Comparison of ENCODE assay signal across 12 cellular contexts in the genomic region with DNA sequence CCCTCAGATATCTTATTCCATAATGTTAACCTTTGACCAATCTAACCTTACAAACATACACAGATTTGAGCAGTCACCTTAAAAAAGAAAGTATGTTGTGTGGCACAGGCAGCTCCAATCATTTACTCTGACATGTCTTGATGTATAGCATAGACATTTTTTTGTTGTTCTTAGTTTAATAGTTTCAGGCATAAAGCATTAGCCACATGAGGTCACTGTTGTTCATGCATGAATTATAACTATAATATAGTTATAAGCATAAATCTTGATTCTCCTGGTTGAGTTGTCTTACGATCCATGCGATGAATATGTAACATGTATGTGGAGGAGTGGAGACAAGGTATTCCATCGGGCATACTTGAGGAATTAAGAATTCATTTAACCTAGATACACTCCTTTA. TPM values are rescaled to one million over a fixed set of nuclear protein-coding genes. Genes with fewer than 3 reads are reported as not detected.
DNase-seq lines count a peak whose midpoint lies in the region; ATAC-seq, FAIRE-seq and TF ChIP-seq lines count a peak whose summit lies in the region.
"Had no signal": no experiment of that assay in that cellular context is flagged by ENCODE, and none has a peak within 500 bp of the region (broad histone marks: within the 10 kb centered on the region; RNA-seq: fewer than 3 reads in every experiment).

No MANE protein-coding gene starts in this region.

- H3K4me3 Mint-ChIP-seq in chondrocyte (ENCODE audit: unreplicated experiment): no peak overlapping the region
- H3K4me3 Mint-ChIP-seq: CD8-positive, alpha-beta T cell had no signal

- intact Hi-C loops in left ventricle myocardium inferior (cut with micrococcal nuclease) (no loop called here), left cardiac atrium (cut with DNase I) (loop anchor here in 1 of 2 donors (5.0 to 10.0 kb wide), 2 partner anchors 1020 to 1077 kb away; no protein-coding TSS in a partner anchor), tibial artery (cut with DNase I; ENCODE audit: low total_unique reads) (no loop called here), pancreas (cut with DNase I) (no loop called here)

- FAIRE-seq in pancreas (lab: Jason Lieb, UNC): no peak

- no peaks in the 10 kb centered on the region for H3K36me3 Mint-ChIP-seq in chondrocyte (ENCODE audit: low read depth)
- H3K36me3 Mint-ChIP-seq: CD8-positive, alpha-beta T cell had no signal

- no peaks in the 10 kb centered on the region for H3K4me1 Mint-ChIP-seq in chondrocyte (ENCODE audit: low read depth)

- H3K27me3 ChIP-seq in left ventricle myocardium inferior (ENCODE audit: low read depth) (peaks cover 3% of the 10 kb centered on the region), tibial artery (no peaks in the 10 kb centered on the region), pancreas (no peaks in the 10 kb centered on the region)

- H3K4me1 ChIP-seq in left ventricle myocardium inferior (no peaks in the 10 kb centered on the region), tibial artery (no peaks in the 10 kb centered on the region), pancreas (no peaks in the 10 kb centered on the region)
- H3K4me1 ChIP-seq: heart right ventricle had no signal

- DNase-seq in left ventricle myocardium inferior (no peak), left cardiac atrium (no peak), NCI-H446 (lab: John Stamatoyannopoulos, UW) (peak; percentile 0 to 13), chondrocyte (ENCODE audit: low spot score) (no peak), superior temporal gyrus (ENCODE audit: extremely low spot score) (peak; percentile 79), tibial artery (no peak), pancreas (no peak)
- no peak for DNase-seq in central memory CD4-positive, alpha-beta T cell
- DNase-seq: activated CD4-positive, alpha-beta T cell treated with anti-CD3 and anti-CD28 coated beads for 4 hours; CD8-positive, alpha-beta T cell; heart right ventricle; MV-4-11 had no signal

- no peaks in the 10 kb centered on the region for H3K36me3 ChIP-seq in left ventricle myocardium inferior
- no peaks in the 10 kb centered on the region for H3K36me3 ChIP-seq in tibial artery
- no peaks in the 10 kb centered on the region for H3K36me3 ChIP-seq in pancreas
- H3K36me3 ChIP-seq: heart right ventricle had no signal

- H3K27me3 Mint-ChIP-seq in chondrocyte (ENCODE audit: low read depth): peaks cover 17% of the 10 kb centered on the region

- 42 to 68% methylated on average over 3 of the region's 3 CpGs for WGBS in pancreas, 2 donors

- ATAC-seq in left cardiac atrium (no peak), pancreas (no peak)
- ATAC-seq: CD8-positive, alpha-beta T cell; heart right ventricle had no signal

- H3K9me3 ChIP-seq in left ventricle myocardium inferior (replicated peaks) (no peaks in the 10 kb centered on the region), tibial artery (no peaks in the 10 kb centered on the region), pancreas (no peaks in the 10 kb centered on the region)
- H3K9me3 ChIP-seq: heart right ventricle had no signal

- no peak overlapping the region for H3K27ac Mint-ChIP-seq in chondrocyte (ENCODE audit: unreplicated experiment)
- H3K27ac Mint-ChIP-seq: CD8-positive, alpha-beta T cell had no signal

- no peaks in the 10 kb centered on the region for H3K9me3 Mint-ChIP-seq in chondrocyte (ENCODE audit: low read depth)
- H3K9me3 Mint-ChIP-seq: CD8-positive, alpha-beta T cell had no signal

- no peak overlapping the region for H3K4me3 ChIP-seq in left ventricle myocardium inferior
- H3K4me3 ChIP-seq in tibial artery: no peak overlapping the region
- no peak overlapping the region for H3K4me3 ChIP-seq in pancreas
- H3K4me3 ChIP-seq: heart right ventricle had no signal

- TF ChIP-seq CTCF in left ventricle myocardium inferior (IDR thresholded peaks at IDR 0.05; ENCODE audit: borderline replicate concordance): peak; percentile 35
- TF ChIP-seq CTCF in chondrocyte (IDR thresholded peaks at IDR 0.05): peak; percentile 77
- TF ChIP-seq CTCF in tibial artery (IDR thresholded peaks at IDR 0.05): no peak
- TF ChIP-seq CTCF in pancreas (IDR thresholded peaks at IDR 0.05): no peak

- H3K27ac ChIP-seq in left ventricle myocardium inferior (replicated peaks) (no peak overlapping the region), tibial artery (no peak overlapping the region), pancreas (no peak overlapping the region)
- H3K27ac ChIP-seq: heart right ventricle had no signal

RNA-seq across cellular contexts. Expression of a gene that starts 26.1 kb away (rescaled TPM):
- total RNA-seq in left ventricle myocardium inferior: 0.22 TPM
- total RNA-seq in left cardiac atrium: 1 to 10 TPM; 2.4 to 2.7 TPM
- total RNA-seq in chondrocyte: 3.4 to 37.9 TPM (median 4.0 TPM) in 3 replicates
- total RNA-seq in pancreas: under 1 TPM in 1 of 6 donors, not detected in 5; 0.09 TPM
- polyA plus RNA-seq in pancreas: under 1 TPM in 1 of 2 donors, not detected in 1; 0.02 TPM
- total RNA-seq: CD8-positive, alpha-beta T cell had no signal

Comparison
In these comparisons a context has a peak if more than half of its experiments do, and no peak if none do; other contexts are left out.
1. DNase-seq: peak in NCI-H446 (2 of 2) and superior temporal gyrus (single experiment); none in left ventricle myocardium inferior (single experiment), left cardiac atrium (single experiment), chondrocyte (single experiment), tibial artery (0 of 2), pancreas (0 of 6) and central memory CD4-positive, alpha-beta T cell (single experiment).
2. CTCF ChIP-seq: peak in left ventricle myocardium inferior (single experiment) and chondrocyte (single experiment); none in tibial artery (0 of 2) and pancreas (0 of 4).